28 cellular contexts compared by ENCODE assay signal in the genomic region with DNA sequence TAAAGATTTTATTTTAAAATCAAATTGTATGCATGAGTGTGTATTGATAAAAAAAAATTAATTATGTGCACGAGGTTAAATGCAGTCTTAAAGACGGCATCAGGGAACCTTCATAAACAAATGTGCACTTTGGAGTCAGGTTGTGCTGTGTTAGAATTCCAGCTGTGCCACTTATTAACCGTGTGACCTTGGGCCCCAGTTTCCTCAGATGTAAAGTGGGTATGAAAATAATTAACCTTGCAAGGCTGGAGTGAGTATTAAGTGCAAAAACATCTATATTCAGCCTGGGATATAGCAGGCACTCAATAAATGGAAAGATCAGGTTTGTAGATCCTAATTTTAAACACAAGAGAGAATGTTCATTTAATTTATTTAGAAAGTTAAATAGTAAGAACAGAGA. TPM values are rescaled to one million over a fixed set of nuclear protein-coding genes. Genes with fewer than 3 reads are reported as not detected.
"Had no signal": no experiment of that assay in that cellular context is flagged by ENCODE, and none has a peak within 500 bp of the region (broad histone marks: within the 10 kb centered on the region; RNA-seq: fewer than 3 reads in every experiment).

No MANE protein-coding gene starts in this region.

- H3K4me1 ChIP-seq: stomach, suprapubic skin, testis, thyroid gland, tibial artery, tibial nerve, transverse colon, upper lobe of left lung, upper lobe of right lung, uterus, vagina had no signal

- H3K27ac ChIP-seq: stomach, suprapubic skin, testis, thoracic aorta, thyroid gland, tibial artery, tibial nerve, transverse colon, upper lobe of left lung, upper lobe of right lung, uterus, vagina had no signal

- H3K9me3 ChIP-seq: stomach, suprapubic skin, testis, thoracic aorta, thyroid gland, tibial artery, tibial nerve, transverse colon, upper lobe of left lung, upper lobe of right lung, uterus, vagina had no signal

- H3K4me3 ChIP-seq: stomach, suprapubic skin, testis, thoracic aorta, thyroid gland, tibial artery, tibial nerve, transverse colon, upper lobe of left lung, upper lobe of right lung, uterus, vagina had no signal

- ATAC-seq: stimulated activated effector memory CD8-positive, alpha-beta T cell treated with anti-CD3 and anti-CD28 coated beads, Interleukin-12 subunit alpha, Interleukin-12 subunit beta, amount 100 ng/mL, for 72 hours; stimulated activated memory B cell treated with anti-CD40 and anti-IgM and Interleukin-4, amounts not matched to agents 10 μg/mL and 1 μg/mL and 100 μg/mL, for 72 hours; stimulated activated naive B cell treated with anti-CD40 and anti-IgM and Interleukin-4, amounts not matched to agents 10 μg/mL and 1 μg/mL and 100 μg/mL, for 72 hours; stimulated activated naive CD8-positive, alpha-beta T cell treated with anti-CD3 and anti-CD28 coated beads, Interleukin-15, amount 100 ng/mL, for 72 hours; stimulated activated naive CD8-positive, alpha-beta T cell treated with anti-CD3 and anti-CD28 coated beads, Interleukin-15, Interleukin-2, amounts not matched to agents 100 U/mL and 50 U/mL, for 24 hours; upper lobe of right lung had no signal

- FAIRE-seq: urothelium cell line had no signal

- H3K27me3 ChIP-seq: testis, thyroid gland, tibial nerve, transverse colon, upper lobe of left lung, upper lobe of right lung, uterus, vagina had no signal

- H3K36me3 ChIP-seq: stomach, suprapubic skin, thoracic aorta, thyroid gland, tibial artery, tibial nerve, transverse colon, upper lobe of left lung, upper lobe of right lung, uterus, vagina had no signal

- DNase-seq: stimulated activated CD4-positive, alpha-beta T cell treated with anti-CD3 and anti-CD28 coated beads, Interleukin-2, amount 100 ng/mL, for 48 hours; stimulated activated CD4-positive, alpha-beta T cell treated with anti-CD3 and anti-CD28 coated beads, Interleukin-4, amount 100 ng/mL, for 1 hour; stimulated activated CD4-positive, alpha-beta T cell treated with anti-CD3 and anti-CD28 coated beads, Interleukin-4, amount 100 ng/mL, for 24 hours; stimulated activated CD4-positive, alpha-beta T cell treated with anti-CD3 and anti-CD28 coated beads, Interleukin-4, amount 100 ng/mL, for 4 hours; stimulated activated CD8-positive, alpha-beta memory T cell treated with anti-CD3 and anti-CD28 coated beads, Interleukin-4, amount 100 ng/mL, for 48 hours; stimulated activated naive B cell treated with anti-CD40 and anti-IgM and Interleukin-4, amounts not matched to agents 10 μg/mL and 1 μg/mL and 100 μg/mL, for 72 hours; stimulated activated naive CD4-positive, alpha-beta T cell; stimulated activated naive CD4-positive, alpha-beta T cell treated with Interleukin-2 at 50 U/mL for 16 hours; stimulated activated naive CD8-positive, alpha-beta T cell treated with anti-CD3 and anti-CD28 coated beads, Interleukin-15, amount 100 ng/mL, for 72 hours; stimulated activated naive CD8-positive, alpha-beta T cell treated with anti-CD3 and anti-CD28 coated beads, Interleukin-15, Interleukin-2, amounts not matched to agents 100 U/mL and 50 U/mL, for 24 hours; stomach; substantia nigra; testis; thyroid gland; tibial artery; transverse colon; trophoblast cell; upper lobe of left lung; upper lobe of right lung; uterus had no signal

RNA-seq across cellular contexts. Expression of a gene that starts 14.5 kb away (rescaled TPM):
- total RNA-seq: subcutaneous adipose tissue had no signal
